2 cellular contexts compared by ENCODE assay signal in genomic region chr19:47752440-47753211, GRCh38.
TF ChIP-seq lines count a peak whose summit lies in the region.

No MANE protein-coding gene starts in this region.

TF ChIP-seq in HepG2, 621 proteins besides CTCF, POLR2A, EP300 and RAD21:
- TF ChIP-seq RBFOX2 (IDR thresholded peaks at IDR 0.05; ENCODE audit: low read depth, low read length), result peak; percentile 53
- peak; percentile 83 for TF ChIP-seq AGO2 (optimal IDR thresholded peaks at IDR 0.05; ENCODE audit: low read depth, low read length)
- no peak for TF ChIP-seq ZNF841 (CRISPR knock-in tag; IDR thresholded peaks at IDR 0.05; ENCODE audit: borderline replicate concordance)

TF ChIP-seq in GM12878, 131 proteins besides CTCF, POLR2A, EP300 and RAD21:
- TF ChIP-seq SMAD1 (IDR thresholded peaks at IDR 0.05; ENCODE audit: low read depth, partially characterized antibody) (no peak), PML (IDR thresholded peaks at IDR 0.05; ENCODE audit: low read length) (no peak), RFX5 (IDR thresholded peaks at IDR 0.05; ENCODE audit: low read depth, low read length) (no peak), KAT2A (conservative IDR thresholded peaks at IDR 0.05; ENCODE audit: control insufficient read depth, low read depth, low read length) (no peak), CBFB (IDR thresholded peaks at IDR 0.05; ENCODE audit: low read depth) (no peak), DPF2 (IDR thresholded peaks at IDR 0.05) (no peak), FOS (IDR thresholded peaks at IDR 0.05; ENCODE audit: borderline replicate concordance, extremely low read depth, insufficient read length) (no peak)
